ENCODE assay signal across 1 cellular context in the genomic region with DNA sequence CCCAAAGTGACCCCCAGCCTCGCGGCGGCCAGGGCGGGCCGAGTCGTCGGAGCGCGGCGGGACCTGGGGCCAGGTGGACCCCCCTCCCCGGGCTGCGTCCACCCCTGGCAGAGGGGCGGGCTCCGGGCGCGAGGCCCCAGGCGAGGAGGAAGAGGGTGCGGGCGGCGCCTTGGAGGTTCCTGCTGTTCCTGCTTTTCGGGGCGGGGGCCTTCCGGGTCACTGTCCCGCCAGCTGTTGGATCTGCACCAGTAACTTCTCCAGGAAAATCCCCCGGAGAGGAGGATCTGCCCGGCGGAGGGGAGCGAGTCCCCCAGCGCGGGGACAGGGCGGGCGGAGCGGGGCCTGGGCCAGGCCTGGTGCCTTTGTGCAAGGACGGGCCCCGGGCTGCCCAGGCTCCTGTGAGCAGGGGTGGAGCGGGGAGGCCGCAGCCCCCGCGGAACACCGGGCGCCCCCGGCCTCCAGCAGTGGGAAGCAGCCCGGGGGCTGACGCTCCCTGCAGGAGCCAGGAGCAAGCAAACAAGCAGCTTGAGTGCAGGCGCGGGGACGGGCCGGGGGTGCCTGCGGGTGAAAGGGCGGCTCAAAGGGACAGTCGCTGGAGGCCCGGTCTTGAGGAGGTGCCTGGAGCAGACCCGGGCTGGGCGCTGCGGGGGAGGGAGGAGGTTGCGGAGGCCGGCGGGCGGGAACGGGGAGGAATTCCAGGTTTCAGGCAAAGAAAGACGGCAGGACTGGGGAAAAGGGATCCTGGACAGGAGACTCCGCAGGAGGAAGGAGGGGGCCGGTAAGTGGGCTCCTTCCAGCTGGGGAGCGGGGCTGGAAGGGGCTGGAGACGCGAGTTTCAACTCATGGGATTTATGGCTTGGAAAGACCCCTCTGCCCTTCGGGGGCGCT.
TF ChIP-seq lines count a peak whose summit lies in the region.

No MANE protein-coding gene starts in this region.

TF ChIP-seq in endothelial cell of umbilical vein, 7 proteins besides CTCF, POLR2A, EP300 and RAD21:
- TF ChIP-seq EZH2 (IDR thresholded peaks at IDR 0.05; ENCODE audit: borderline replicate concordance, low read depth, low read length, severe bottlenecking) (peak; percentile 52), FOS (IDR thresholded peaks at IDR 0.05; ENCODE audit: borderline replicate concordance, insufficient read depth, low read length) (no peak), POLR2AphosphoS5 (IDR thresholded peaks at IDR 0.05; ENCODE audit: insufficient read depth, low read depth, low read length) (no peak), MYC (IDR thresholded peaks at IDR 0.05; ENCODE audit: low read depth, low read length) (no peak), GATA2 (IDR thresholded peaks at IDR 0.05; ENCODE audit: insufficient read depth, insufficient read length, low read depth, low read length) (no peak), JUN (IDR thresholded peaks at IDR 0.05; ENCODE audit: borderline replicate concordance, insufficient read depth, insufficient read length, low read depth) (no peak)
- TF ChIP-seq, protein P1, sequence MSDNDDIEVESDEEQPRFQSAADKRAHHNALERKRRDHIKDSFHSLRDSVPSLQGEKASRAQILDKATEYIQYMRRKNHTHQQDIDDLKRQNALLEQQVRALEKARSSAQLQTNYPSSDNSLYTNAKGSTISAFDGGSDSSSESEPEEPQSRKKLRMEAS (IDR thresholded peaks at IDR 0.05; ENCODE audit: insufficient read depth, insufficient read length) = no peak
